In the genomic region with DNA sequence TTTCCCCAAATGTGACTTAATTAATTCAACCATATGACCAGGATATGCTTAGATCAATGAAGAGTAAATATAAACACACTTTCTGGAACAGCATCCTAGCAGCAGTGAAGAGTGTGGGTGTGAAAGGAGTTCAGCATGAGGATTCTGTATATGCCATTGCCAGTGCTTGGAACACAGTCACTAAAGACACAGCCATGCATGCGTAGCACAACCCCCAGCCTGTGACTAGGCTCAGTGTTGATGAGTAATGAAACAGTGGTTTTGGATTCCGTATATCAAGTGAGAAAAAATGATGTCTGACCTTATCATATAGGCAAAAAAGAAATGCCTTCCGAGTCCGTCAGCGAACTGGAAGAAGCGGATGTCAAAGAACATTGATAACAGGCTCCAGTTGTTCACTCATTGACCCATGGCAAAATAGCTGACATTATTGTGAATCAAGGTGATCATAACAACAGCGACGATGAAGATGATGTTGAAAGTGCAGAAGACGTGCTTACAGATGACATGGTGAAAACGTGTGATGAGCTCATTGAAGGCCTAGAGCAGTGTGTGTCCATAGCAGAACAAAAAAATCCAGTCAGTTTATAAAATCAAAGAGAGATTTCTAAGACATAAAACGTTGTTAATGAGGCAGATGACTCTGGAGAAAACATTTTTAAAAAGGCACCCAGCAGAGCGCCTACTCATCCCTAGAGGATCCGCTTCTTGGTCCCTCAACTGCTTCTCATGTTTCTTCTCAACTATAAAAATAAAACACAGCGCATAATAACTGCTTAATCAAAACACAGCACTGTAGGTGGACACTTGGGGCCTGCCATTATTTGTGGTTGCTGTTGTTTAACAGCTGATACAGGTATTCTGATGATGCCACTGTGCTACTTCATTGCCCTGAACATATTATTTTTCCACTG, we compare ENCODE assay signal across 12 cellular contexts.
"Had no signal": no experiment of that assay in that cellular context is flagged by ENCODE, and none has a peak within 500 bp of the region (broad histone marks: within the 10 kb centered on the region; RNA-seq: fewer than 3 reads in every experiment).

No MANE protein-coding gene starts in this region.

- H3K27me3 Mint-ChIP-seq: activated T-cell treated with anti-CD3 and anti-CD28 coated beads, Interleukin-2, amount 50 U/mL, for 24 hours had no signal

- H3K4me3 Mint-ChIP-seq: activated T-cell treated with anti-CD3 and anti-CD28 coated beads, Interleukin-2, amount 50 U/mL, for 24 hours; natural killer cell treated with Interleukin-12 subunit alpha and Interleukin-12 subunit beta and Interleukin-15 and Interleukin-18, amount 100 ng/mL, for 72 hours had no signal

- H3K36me3 ChIP-seq: cardiac muscle cell, colonic mucosa, gastrocnemius medialis, heart right ventricle had no signal

- H3K36me3 Mint-ChIP-seq: natural killer cell treated with Interleukin-12 subunit alpha and Interleukin-12 subunit beta and Interleukin-15 and Interleukin-18, amount 100 ng/mL, for 72 hours had no signal

- H3K27me3 ChIP-seq: cardiac muscle cell, colonic mucosa, gastrocnemius medialis, heart right ventricle, testis had no signal

- ATAC-seq: gastrocnemius medialis; heart right ventricle; left lobe of liver; natural killer cell treated with Interleukin-12 subunit alpha and Interleukin-12 subunit beta and Interleukin-15 and Interleukin-18, amount 100 ng/mL, for 72 hours had no signal

- H3K4me3 ChIP-seq: cardiac muscle cell, colonic mucosa, gastrocnemius medialis, heart right ventricle, testis had no signal

- H3K27ac ChIP-seq: cardiac muscle cell, colonic mucosa, gastrocnemius medialis, heart right ventricle, testis had no signal

- H3K27ac Mint-ChIP-seq: activated T-cell treated with anti-CD3 and anti-CD28 coated beads, Interleukin-2, amount 50 U/mL, for 24 hours had no signal

- H3K9me3 ChIP-seq: colonic mucosa, gastrocnemius medialis, testis had no signal

- H3K9me3 Mint-ChIP-seq: activated T-cell treated with anti-CD3 and anti-CD28 coated beads, Interleukin-2, amount 50 U/mL, for 24 hours; natural killer cell treated with Interleukin-12 subunit alpha and Interleukin-12 subunit beta and Interleukin-15 and Interleukin-18, amount 100 ng/mL, for 72 hours had no signal

- DNase-seq: activated gamma-delta T cell; activated T-cell treated with anti-CD3 and anti-CD28 coated beads, Interleukin-2, amount 50 U/mL, for 24 hours; colonic mucosa; gastrocnemius medialis; heart right ventricle; mammary epithelial cell; stimulated activated CD4-positive, alpha-beta T cell treated with anti-CD3 and anti-CD28 coated beads, Interleukin-12 subunit alpha, Interleukin-12 subunit beta, amount 100 ng/mL, for 4 hours; stimulated activated naive CD4-positive, alpha-beta T cell treated with Interleukin-2 at 50 U/mL for 16 hours; testis had no signal
